Comparison of ENCODE assay signal across 25 cellular contexts in genomic region chr17:72658675-72659074, GRCh38.
"Had no signal": no experiment of that assay in that cellular context is flagged by ENCODE, and none has a peak within 500 bp of the region (broad histone marks: within the 10 kb centered on the region; RNA-seq: fewer than 3 reads in every experiment).

No MANE protein-coding gene starts in this region.

- H3K9me3 Mint-ChIP-seq: activated naive CD4-positive, alpha-beta T cell treated with anti-CD3 and anti-CD28 coated beads, Interleukin-2, amount 50 U/mL, for 24 hours; immature natural killer cell; natural killer cell; stimulated activated effector memory CD8-positive, alpha-beta T cell treated with anti-CD3 and anti-CD28 coated beads, Interleukin-12 subunit alpha, Interleukin-12 subunit beta, amount 100 ng/mL, for 72 hours; T-helper 1 cell treated with Interleukin-12 subunit alpha and Interleukin-12 subunit beta and Interleukin-4 antibody, amounts not matched to agents 30 μg/mL and 1 μg/mL, for 36 hours had no signal

- H3K36me3 Mint-ChIP-seq: activated naive CD4-positive, alpha-beta T cell treated with anti-CD3 and anti-CD28 coated beads, Interleukin-2, amount 50 U/mL, for 24 hours; brain; immature natural killer cell; mesothelial cell of epicardium; natural killer cell; stimulated activated effector memory CD8-positive, alpha-beta T cell treated with anti-CD3 and anti-CD28 coated beads, Interleukin-12 subunit alpha, Interleukin-12 subunit beta, amount 100 ng/mL, for 72 hours had no signal

- H3K36me3 ChIP-seq: left lung, stomach, suprapubic skin, transverse colon had no signal

- H3K4me1 ChIP-seq: left lung, transverse colon had no signal

- H3K4me3 ChIP-seq: hepatocyte, left lung, stomach, suprapubic skin, transverse colon had no signal

- DNase-seq: activated CD4-positive, alpha-beta T cell treated with anti-CD3 and anti-CD28 coated beads, Interleukin-2, amount 50 U/mL, for 1 hour; activated CD4-positive, CD25-positive, alpha-beta regulatory T cell treated with anti-CD3 and anti-CD28 coated beads, Interleukin-2, amount 50 U/mL, for 72 hours; activated gamma-delta T cell treated with Interleukin-2 at 50 U/mL for 16 hours; activated T-cell treated with anti-CD3 and anti-CD28 coated beads, Interleukin-2, amount 50 U/mL, for 1 hour; anterior cingulate cortex; central memory CD4-positive, alpha-beta T cell; dermis blood vessel endothelial cell; effector CD8-positive, alpha-beta T cell; erythroblast; foreskin fibroblast; immature natural killer cell; left lung; mammary epithelial cell; natural killer cell; stimulated activated CD4-positive, alpha-beta T cell treated with anti-CD3 and anti-CD28 coated beads, Interleukin-1b, Interleukin-23, amount 100 ng/mL, for 48 hours; stomach; T1000; transverse colon had no signal

- H3K4me1 Mint-ChIP-seq: activated naive CD4-positive, alpha-beta T cell treated with anti-CD3 and anti-CD28 coated beads, Interleukin-2, amount 50 U/mL, for 24 hours; immature natural killer cell; natural killer cell; stimulated activated effector memory CD8-positive, alpha-beta T cell treated with anti-CD3 and anti-CD28 coated beads, Interleukin-12 subunit alpha, Interleukin-12 subunit beta, amount 100 ng/mL, for 72 hours had no signal

- H3K27me3 Mint-ChIP-seq: activated naive CD4-positive, alpha-beta T cell treated with anti-CD3 and anti-CD28 coated beads, Interleukin-2, amount 50 U/mL, for 24 hours; brain had no signal

- H3K27ac Mint-ChIP-seq: activated naive CD4-positive, alpha-beta T cell treated with anti-CD3 and anti-CD28 coated beads, Interleukin-2, amount 50 U/mL, for 24 hours; immature natural killer cell; mesothelial cell of epicardium; natural killer cell; stimulated activated effector memory CD8-positive, alpha-beta T cell treated with anti-CD3 and anti-CD28 coated beads, Interleukin-12 subunit alpha, Interleukin-12 subunit beta, amount 100 ng/mL, for 72 hours; T-helper 1 cell treated with Interleukin-12 subunit alpha and Interleukin-12 subunit beta and Interleukin-4 antibody, amounts not matched to agents 30 μg/mL and 1 μg/mL, for 36 hours had no signal

- H3K4me3 Mint-ChIP-seq: activated naive CD4-positive, alpha-beta T cell treated with anti-CD3 and anti-CD28 coated beads, Interleukin-2, amount 50 U/mL, for 24 hours; brain; immature natural killer cell; mesothelial cell of epicardium; natural killer cell; stimulated activated effector memory CD8-positive, alpha-beta T cell treated with anti-CD3 and anti-CD28 coated beads, Interleukin-12 subunit alpha, Interleukin-12 subunit beta, amount 100 ng/mL, for 72 hours; T-helper 1 cell treated with Interleukin-12 subunit alpha and Interleukin-12 subunit beta and Interleukin-4 antibody, amounts not matched to agents 30 μg/mL and 1 μg/mL, for 36 hours had no signal

- ATAC-seq: left lung; natural killer cell; stimulated activated effector memory CD8-positive, alpha-beta T cell treated with anti-CD3 and anti-CD28 coated beads, Interleukin-12 subunit alpha, Interleukin-12 subunit beta, amount 100 ng/mL, for 72 hours had no signal

- H3K27ac ChIP-seq: hepatocyte, left lung, stomach, suprapubic skin, transverse colon had no signal

- H3K9me3 ChIP-seq: left lung, stomach, suprapubic skin, transverse colon had no signal
